Comparison of ENCODE assay signal across 17 cellular contexts in genomic region chr15:95511680-95512079, GRCh38.
DNase-seq lines count a peak whose midpoint lies in the region; ATAC-seq, FAIRE-seq and TF ChIP-seq lines count a peak whose summit lies in the region.
"Had no signal": no experiment of that assay in that cellular context is flagged by ENCODE, and none has a peak within 500 bp of the region (broad histone marks: within the 10 kb centered on the region; RNA-seq: fewer than 3 reads in every experiment).

No MANE protein-coding gene starts in this region.

- no peak overlapping the region for H3K27ac Mint-ChIP-seq in activated T-helper 17 cell treated with anti-CD3 and anti-CD28 coated beads, Interleukin-2, amount 50 U/mL, for 72 hours
- H3K27ac Mint-ChIP-seq: CD8-positive, alpha-beta T cell had no signal

- intact Hi-C loops in endothelial cell of umbilical vein (cut with micrococcal nuclease), result no loop called here

- ATAC-seq in HG03135 (IDR thresholded peaks at IDR 0.05; ENCODE audit: unreplicated experiment), result no peak
- no peak for ATAC-seq in HG03108 (IDR thresholded peaks at IDR 0.05; ENCODE audit: unreplicated experiment)
- ATAC-seq in activated T-helper 17 cell treated with anti-CD3 and anti-CD28 coated beads, Interleukin-2, amount 50 U/mL, for 72 hours (replicated peaks), result no peak
- ATAC-seq: CD8-positive, alpha-beta T cell had no signal

- H4K20me1 ChIP-seq in endothelial cell of umbilical vein (replicated peaks; ENCODE audit: control insufficient read depth, extremely low read depth, insufficient read depth, low read length), result no peaks in the 10 kb centered on the region
- H4K20me1 ChIP-seq: BLaER1 had no signal

- peak; percentile 23 for DNase-seq in GM03348 (ENCODE audit: low spot score)
- DNase-seq in M059J (ENCODE audit: low read depth), result peak; percentile 38
- DNase-seq in endothelial cell of umbilical vein (ENCODE audit: low read depth, low spot score), result peak; percentile 30
- DNase-seq in stimulated activated CD4-positive, alpha-beta T cell treated with anti-CD3 and anti-CD28 coated beads, Interleukin-12 subunit alpha, Interleukin-12 subunit beta, amount 100 ng/mL, for 4 hours, result no peak
- DNase-seq: CD8-positive, alpha-beta T cell; KG1; MG63; NCI-H1092; NCI-H2227 treated with DMSO at 0.1 percent for 48 hours; NCI-H524; SW 1271 had no signal

- H3K9me1 ChIP-seq in endothelial cell of umbilical vein (replicated peaks; ENCODE audit: control insufficient read depth, extremely low read depth, insufficient read depth, low read length), result no peaks in the 10 kb centered on the region

- H3K4me1 ChIP-seq in endothelial cell of umbilical vein (ENCODE audit: control insufficient read depth, extremely low read depth, insufficient read depth, low read length), result no peaks in the 10 kb centered on the region
- H3K4me1 ChIP-seq: BLaER1, HAP-1 had no signal

- TF ChIP-seq POLR2A in endothelial cell of umbilical vein (IDR thresholded peaks at IDR 0.05; ENCODE audit: low read depth, low read length), result no peak

- no TSS peak for BruUV-seq in endothelial cell of umbilical vein (replicated peaks; lab: Mats Ljungman, UMichigan)

- H3K27ac ChIP-seq in endothelial cell of umbilical vein (ENCODE audit: insufficient read depth, low read depth, low read length), result no peak overlapping the region
- H3K27ac ChIP-seq: BLaER1 had no signal

- no peaks in the 10 kb centered on the region for H3K79me2 ChIP-seq in endothelial cell of umbilical vein (ENCODE audit: control insufficient read depth, insufficient read depth, low read length)

- peaks cover under 1% of the 10 kb centered on the region for H3K27me3 Mint-ChIP-seq in activated T-helper 17 cell treated with anti-CD3 and anti-CD28 coated beads, Interleukin-2, amount 50 U/mL, for 72 hours

- no peaks in the 10 kb centered on the region for H3K9me3 ChIP-seq in endothelial cell of umbilical vein (replicated peaks; ENCODE audit: control insufficient read depth, insufficient read depth, low read length)
- H3K9me3 ChIP-seq: BLaER1, HAP-1, MG63 had no signal

- FAIRE-seq in endothelial cell of umbilical vein (lab: Jason Lieb, UNC), result no peak
- FAIRE-seq: G401.6 had no signal

- no peak overlapping the region for H3K9ac ChIP-seq in endothelial cell of umbilical vein (replicated peaks; ENCODE audit: extremely low read depth, insufficient read depth, low read length)
- H3K9ac ChIP-seq: BLaER1 had no signal

- dilution Hi-C loops in endothelial cell of umbilical vein (cut with MboI; ENCODE audit: extremely low pct_ligation_motif_present, low sequenced_read_pairs), result no loop called here

- no peak overlapping the region for H3K4me3 Mint-ChIP-seq in activated T-helper 17 cell treated with anti-CD3 and anti-CD28 coated beads, Interleukin-2, amount 50 U/mL, for 72 hours
- H3K4me3 Mint-ChIP-seq: CD8-positive, alpha-beta T cell had no signal

- H3K27me3 ChIP-seq in endothelial cell of umbilical vein (ENCODE audit: control insufficient read depth in 2 of 2, insufficient read depth in 2 of 2, low read length in 2 of 2), result no peaks in the 10 kb centered on the region
- H3K27me3 ChIP-seq: BLaER1, MG63 had no signal

- H3K4me2 ChIP-seq in endothelial cell of umbilical vein (ENCODE audit: insufficient read depth, low read length), result no peak overlapping the region
- H3K4me2 ChIP-seq: BLaER1 had no signal

- CTCF ChIA-PET in endothelial cell of umbilical vein (lab: Charles Lee), result interaction anchor here (0.6 kb wide), 1 partner anchor 101 kb away, joined by 3 read pairs; no protein-coding TSS in a partner anchor

- no peak for TF ChIP-seq CTCF in endothelial cell of umbilical vein (IDR thresholded peaks at IDR 0.05; ENCODE audit: extremely low read depth in 1 of 2, insufficient read depth in 1 of 2, low read depth in 1 of 2, low read length in 2 of 2)

- POLR2A ChIA-PET in endothelial cell of umbilical vein (lab: Charles Lee), result no interaction called here

- peaks cover 21% of the 10 kb centered on the region for H3K9me3 Mint-ChIP-seq in activated T-helper 17 cell treated with anti-CD3 and anti-CD28 coated beads, Interleukin-2, amount 50 U/mL, for 72 hours

- H2AFZ ChIP-seq in endothelial cell of umbilical vein (ENCODE audit: low read depth, low read length), result no peak overlapping the region

- no peaks in the 10 kb centered on the region for H3K36me3 Mint-ChIP-seq in activated T-helper 17 cell treated with anti-CD3 and anti-CD28 coated beads, Interleukin-2, amount 50 U/mL, for 72 hours (ENCODE audit: low read depth)
- H3K36me3 Mint-ChIP-seq: CD8-positive, alpha-beta T cell had no signal

- no peak overlapping the region for H3K4me3 ChIP-seq in endothelial cell of umbilical vein (replicated peaks in 1 of 3; ENCODE audit: insufficient read depth in 1 of 3, low read depth in 1 of 3, low read length in 3 of 3)
- H3K4me3 ChIP-seq: BLaER1, HAP-1, MG63 had no signal

- no peaks in the 10 kb centered on the region for H3K4me1 Mint-ChIP-seq in activated T-helper 17 cell treated with anti-CD3 and anti-CD28 coated beads, Interleukin-2, amount 50 U/mL, for 72 hours

- H3K36me3 ChIP-seq in endothelial cell of umbilical vein (ENCODE audit: control insufficient read depth in 2 of 2, extremely low read depth in 1 of 2, insufficient read depth in 2 of 2, low read length in 2 of 2), result no peaks in the 10 kb centered on the region
- H3K36me3 ChIP-seq: BLaER1, HAP-1, MG63 had no signal

TF ChIP-seq in endothelial cell of umbilical vein, 7 proteins besides CTCF, POLR2A, EP300 and RAD21:
- TF ChIP-seq JUN (IDR thresholded peaks at IDR 0.05; ENCODE audit: borderline replicate concordance, insufficient read depth, insufficient read length, low read depth) (no peak), GATA2 (IDR thresholded peaks at IDR 0.05; ENCODE audit: insufficient read depth, insufficient read length, low read depth, low read length) (no peak), POLR2AphosphoS5 (IDR thresholded peaks at IDR 0.05; ENCODE audit: insufficient read depth, low read depth, low read length) (no peak), EZH2 (IDR thresholded peaks at IDR 0.05; ENCODE audit: borderline replicate concordance, low read depth, low read length, severe bottlenecking) (no peak), MAX (IDR thresholded peaks at IDR 0.05; ENCODE audit: insufficient read depth, insufficient read length) (no peak), MYC (IDR thresholded peaks at IDR 0.05; ENCODE audit: low read depth, low read length) (no peak), FOS (IDR thresholded peaks at IDR 0.05; ENCODE audit: borderline replicate concordance, insufficient read depth, low read length) (no peak)
TF ChIP-seq in endothelial cell of umbilical vein: peak in this region for 0.
